ENCODE assay signal across 24 cellular contexts in the genomic region with DNA sequence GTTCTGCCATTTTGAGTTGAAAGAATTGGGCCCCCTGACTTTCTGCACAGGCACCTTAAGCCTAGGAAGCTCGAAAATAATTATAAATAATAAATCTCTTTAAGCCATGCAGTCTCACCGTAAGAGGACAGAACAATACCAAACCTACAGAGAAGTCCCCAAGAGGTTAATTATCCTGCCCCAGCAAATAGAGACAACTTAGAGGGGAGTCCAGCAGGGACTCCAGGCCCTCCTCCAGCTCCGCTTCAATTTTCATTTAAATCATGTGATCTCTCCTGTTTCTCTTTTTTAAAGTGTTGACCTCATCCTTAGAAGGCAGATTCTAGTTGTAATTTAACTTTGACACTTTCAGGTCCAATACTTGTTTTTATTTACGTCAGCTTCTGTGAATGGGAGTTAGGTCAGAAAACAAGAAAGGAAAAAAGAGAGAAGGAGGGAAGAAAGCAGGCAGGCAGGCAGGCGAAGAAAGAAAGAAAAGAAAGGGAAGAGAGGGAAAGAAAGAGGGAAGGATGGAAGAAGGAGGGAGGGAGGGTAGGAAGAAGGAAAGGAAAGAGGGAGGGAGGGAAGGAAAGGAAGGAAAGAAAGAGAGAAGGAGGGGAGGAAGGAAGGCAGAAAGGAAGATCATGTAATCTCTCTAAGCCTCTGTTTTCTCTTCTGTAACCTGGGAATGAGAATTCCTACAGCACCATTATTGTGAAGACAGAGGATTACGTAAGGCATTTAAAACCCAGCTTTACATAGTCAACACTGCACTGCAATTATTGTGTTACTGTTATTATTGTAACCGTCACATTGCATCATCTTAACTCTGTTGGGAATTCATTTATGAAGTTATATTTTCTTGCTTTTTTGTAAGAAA.
DNase-seq lines count a peak whose midpoint lies in the region; ATAC-seq, FAIRE-seq and TF ChIP-seq lines count a peak whose summit lies in the region.
"Had no signal": no experiment of that assay in that cellular context is flagged by ENCODE, and none has a peak within 500 bp of the region (broad histone marks: within the 10 kb centered on the region; RNA-seq: fewer than 3 reads in every experiment).

No MANE protein-coding gene starts in this region.

- H3K4me3 ChIP-seq in AG10803 (ENCODE audit: low read length) (no peak overlapping the region), K562 (no peak overlapping the region), suprapubic skin (no peak overlapping the region)
- H3K4me3 ChIP-seq: right atrium auricular region had no signal

- BruUV-seq in K562 (replicated peaks; lab: Mats Ljungman, UMichigan), result no TSS peak

- 20% methylated on average over 7 of the region's 7 CpGs for WGBS in K562 (ENCODE audit: insufficient coverage, low coverage, missing lambda C conversion rate)
- 80% methylated on average over 7 of the region's 7 CpGs for WGBS in suprapubic skin

- TF ChIP-seq EP300 in Ishikawa (IDR thresholded peaks at IDR 0.05; ENCODE audit: borderline replicate concordance) (no peak), K562 (IDR thresholded peaks at IDR 0.05; ENCODE audit: low read length) (no peak), suprapubic skin (IDR thresholded peaks at IDR 0.05) (no peak)

- no peaks in the 10 kb centered on the region for H3K9me3 Mint-ChIP-seq in CD4-positive, alpha-beta T cell
- H3K9me3 Mint-ChIP-seq: CD8-positive, alpha-beta T cell; effector memory CD8-positive, alpha-beta T cell; stimulated activated naive CD8-positive, alpha-beta T cell treated with anti-CD3 and anti-CD28 coated beads, Interleukin-15, amount 100 ng/mL, for 72 hours had no signal

- no peaks in the 10 kb centered on the region for H3K36me3 Mint-ChIP-seq in CD4-positive, alpha-beta T cell (ENCODE audit: low read depth)
- H3K36me3 Mint-ChIP-seq: CD8-positive, alpha-beta T cell had no signal

- peaks cover 20% of the 10 kb centered on the region for H3K27me3 Mint-ChIP-seq in CD4-positive, alpha-beta T cell

- H3K4me3 Mint-ChIP-seq in CD4-positive, alpha-beta T cell, result no peak overlapping the region
- H3K4me3 Mint-ChIP-seq: CD8-positive, alpha-beta T cell; effector memory CD8-positive, alpha-beta T cell; stimulated activated naive CD8-positive, alpha-beta T cell treated with anti-CD3 and anti-CD28 coated beads, Interleukin-15, amount 100 ng/mL, for 72 hours had no signal

- CTCF ChIA-PET in K562 (lab: Yijun Ruan, JAX; ENCODE audit: low intra/inter-chr PET ratio), result no interaction called here
- CTCF ChIA-PET in CD4-positive, alpha-beta T cell (lab: Charles Lee), result no interaction called here

- TF ChIP-seq CTCF in AG10803 (conservative IDR thresholded peaks at IDR 0.05; ENCODE audit: low read length), result no peak
- no peak for TF ChIP-seq CTCF in K562 (IDR thresholded peaks at IDR 0.05 in 2 of 3, conservative IDR thresholded peaks at IDR 0.05 in 1 of 3; ENCODE audit: insufficient read depth in 2 of 3, low read depth in 1 of 3, low read length in 3 of 3)
- no peak for TF ChIP-seq CTCF in CD4-positive, alpha-beta T cell (IDR thresholded peaks at IDR 0.05)
- TF ChIP-seq CTCF in suprapubic skin (IDR thresholded peaks at IDR 0.05), result no peak

- FAIRE-seq in K562 (lab: Jason Lieb, UNC), result no peak
- FAIRE-seq: GM18507, H54 had no signal

- H3K4me2 ChIP-seq in K562 (ENCODE audit: insufficient read depth, low read length), result no peak overlapping the region
- H3K4me2 ChIP-seq: KMS-11 had no signal

- H3K9me3 ChIP-seq in K562 (replicated peaks; ENCODE audit: control insufficient read depth, insufficient read depth, low read depth, low read length) (no peaks in the 10 kb centered on the region), suprapubic skin (no peaks in the 10 kb centered on the region)
- H3K9me3 ChIP-seq in CD4-positive, alpha-beta T cell (ENCODE audit: control insufficient read depth, low read length), result no peaks in the 10 kb centered on the region
- H3K9me3 ChIP-seq: right atrium auricular region had no signal

- H3K9me1 ChIP-seq in K562 (ENCODE audit: control insufficient read depth, insufficient read depth, low read length), result no peaks in the 10 kb centered on the region

- ATAC-seq in K562, result no peak
- ATAC-seq in CD4-positive, alpha-beta T cell (ENCODE audit: poor library complexity), result no peak
- no peak for ATAC-seq in HG02571 (IDR thresholded peaks at IDR 0.05; ENCODE audit: unreplicated experiment)
- ATAC-seq: CD8-positive, alpha-beta T cell; effector memory CD8-positive, alpha-beta T cell; left colon; stimulated activated naive CD8-positive, alpha-beta T cell treated with anti-CD3 and anti-CD28 coated beads, Interleukin-15, amount 100 ng/mL, for 72 hours had no signal

- H3K27ac ChIP-seq in K562 (ENCODE audit: extremely low read depth, low read depth, low read length) (no peak overlapping the region), suprapubic skin (no peak overlapping the region)
- no peak overlapping the region for H3K27ac ChIP-seq in CD4-positive, alpha-beta T cell (ENCODE audit: low read depth, low read length)
- H3K27ac ChIP-seq: HL-60, KMS-11, right atrium auricular region had no signal

- intact Hi-C loops in K562 (cut with micrococcal nuclease), result no loop called here
- intact Hi-C loops in CD4-positive, alpha-beta T cell (cut with DNase I, micrococcal nuclease), result no loop called here

- TF ChIP-seq RAD21 in Ishikawa (IDR thresholded peaks at IDR 0.05; ENCODE audit: low read depth), result no peak
- TF ChIP-seq RAD21 in K562 (CRISPR knock-in tag; conservative IDR thresholded peaks at IDR 0.05 in 1 of 2, IDR thresholded peaks at IDR 0.05 in 1 of 2), result no peak

- in situ Hi-C loops in K562 (cut with MboI), result no loop called here

- H3K36me3 ChIP-seq in K562 (ENCODE audit: control insufficient read depth, insufficient read depth, low read length), result no peaks in the 10 kb centered on the region
- H3K36me3 ChIP-seq in suprapubic skin, result no peaks in the 10 kb centered on the region
- H3K36me3 ChIP-seq: right atrium auricular region had no signal

- peak overlapping the region; percentile 40 for H2AFZ ChIP-seq in K562 (ENCODE audit: low read depth, low read length)

- H3K27ac Mint-ChIP-seq in CD4-positive, alpha-beta T cell, result no peak overlapping the region
- H3K27ac Mint-ChIP-seq: CD8-positive, alpha-beta T cell; effector memory CD8-positive, alpha-beta T cell had no signal

- POLR2A ChIA-PET in K562 (lab: Yijun Ruan, JAX), result interaction anchor here (0.6 to 0.8 kb wide), 4 partner anchors 8 to 228 kb away, joined by 3 read pairs; a partner anchor contains a TSS
- POLR2A ChIA-PET in CD4-positive, alpha-beta T cell (lab: Charles Lee), result no interaction called here

- no peaks in the 10 kb centered on the region for H3K79me2 ChIP-seq in K562 (ENCODE audit: control insufficient read depth, insufficient read depth, low read length)

- peaks cover 9% of the 10 kb centered on the region for H3K4me1 Mint-ChIP-seq in CD4-positive, alpha-beta T cell (ENCODE audit: low read depth)
- H3K4me1 Mint-ChIP-seq: stimulated activated naive CD8-positive, alpha-beta T cell treated with anti-CD3 and anti-CD28 coated beads, Interleukin-15, amount 100 ng/mL, for 72 hours had no signal

- DNase-seq in AG10803 (ENCODE audit: low read depth) (peak; percentile 29), K562 (ENCODE audit: extremely low read depth in 1 of 4, low spot score in 3 of 4) (no peak), kidney glomerular epithelial cell (lab: John Stamatoyannopoulos, UW) (peak; percentile 33), suprapubic skin (ENCODE audit: low spot score in 2 of 2) (no peak), iPS-NIHi11 (ENCODE audit: low spot score) (no peak)
- DNase-seq in CD4-positive, alpha-beta T cell, result no peak
- DNase-seq: activated naive CD4-positive, alpha-beta T cell; activated T-cell treated with anti-CD3 and anti-CD28 coated beads for 4 hours; anterior cingulate cortex; CD8-positive, alpha-beta T cell; cerebellar nuclear complex; DMS79; effector memory CD8-positive, alpha-beta T cell; hypothalamus; left colon; Right ventricle myocardium superior; stimulated activated naive CD8-positive, alpha-beta T cell treated with anti-CD3 and anti-CD28 coated beads, Interleukin-15, amount 100 ng/mL, for 72 hours had no signal

- peaks cover 4 to 20% of the 10 kb centered on the region in 2 experiments; a peak in 4 of 5 replicates for H3K27me3 ChIP-seq in K562 (ENCODE audit: control insufficient read depth in 2 of 2, insufficient read depth in 2 of 2, low read length in 2 of 2)
- peaks cover 6% of the 10 kb centered on the region for H3K27me3 ChIP-seq in CD4-positive, alpha-beta T cell (ENCODE audit: control insufficient read depth, insufficient read depth, low read length)
- H3K27me3 ChIP-seq in suprapubic skin, result no peaks in the 10 kb centered on the region
- H3K27me3 ChIP-seq: right atrium auricular region had no signal

- no peaks in the 10 kb centered on the region for H4K20me1 ChIP-seq in K562 (replicated peaks; ENCODE audit: control insufficient read depth, insufficient read depth, low read length)

- H3K9ac ChIP-seq in K562 (ENCODE audit: insufficient read depth in 1 of 2, low read depth in 2 of 2, low read length in 2 of 2), result no peak overlapping the region
- H3K9ac ChIP-seq: KMS-11 had no signal

- TF ChIP-seq POLR2A in K562 (conservative IDR thresholded peaks at IDR 0.05) (no peak), suprapubic skin (IDR thresholded peaks at IDR 0.05) (no peak)

- H3K4me1 ChIP-seq in K562 (replicated peaks in 1 of 2; ENCODE audit: control insufficient read depth in 2 of 2, insufficient read depth in 2 of 2, low read length in 2 of 2) (0 out of 5 replicates have a peak, but pooled peaks cover 0 to 4% of the 10 kb centered on the region in 2 experiments), suprapubic skin (peaks cover 13% of the 10 kb centered on the region)
- H3K4me1 ChIP-seq: right atrium auricular region had no signal

TF ChIP-seq in Ishikawa, 13 proteins besides CTCF, POLR2A, EP300 and RAD21:
- TF ChIP-seq NFIC (IDR thresholded peaks at IDR 0.05), result no peak
- TF ChIP-seq CEBPB (IDR thresholded peaks at IDR 0.05), result 0 out of 2 replicates have a peak, but pooled peaks have one; percentile 22
TF ChIP-seq in Ishikawa: peak in this region for 1.

TF ChIP-seq in K562, 482 proteins besides CTCF, POLR2A, EP300 and RAD21 (continues in another document):
- peak in 1 of 2 experiments; percentile 90; a peak in 1 of 4 replicates for TF ChIP-seq MCM7 (IDR thresholded peaks at IDR 0.05)
- TF ChIP-seq, protein P1, sequence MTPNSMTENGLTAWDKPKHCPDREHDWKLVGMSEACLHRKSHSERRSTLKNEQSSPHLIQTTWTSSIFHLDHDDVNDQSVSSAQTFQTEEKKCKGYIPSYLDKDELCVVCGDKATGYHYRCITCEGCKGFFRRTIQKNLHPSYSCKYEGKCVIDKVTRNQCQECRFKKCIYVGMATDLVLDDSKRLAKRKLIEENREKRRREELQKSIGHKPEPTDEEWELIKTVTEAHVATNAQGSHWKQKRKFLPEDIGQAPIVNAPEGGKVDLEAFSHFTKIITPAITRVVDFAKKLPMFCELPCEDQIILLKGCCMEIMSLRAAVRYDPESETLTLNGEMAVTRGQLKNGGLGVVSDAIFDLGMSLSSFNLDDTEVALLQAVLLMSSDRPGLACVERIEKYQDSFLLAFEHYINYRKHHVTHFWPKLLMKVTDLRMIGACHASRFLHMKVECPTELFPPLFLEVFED (CRISPR knock-in tag; conservative IDR thresholded peaks at IDR 0.05), result 0 out of 2 replicates have a peak, but pooled peaks have one; percentile 20
- peak; percentile 28; the same call in 1 of the 2 replicates for TF ChIP-seq TOE1 (IDR thresholded peaks at IDR 0.05; ENCODE audit: borderline replicate concordance)
- no peak for TF ChIP-seq TOE1 (CRISPR knock-in tag; IDR thresholded peaks at IDR 0.05; ENCODE audit: borderline replicate concordance, low read depth)
- peak; percentile 74 for TF ChIP-seq CEBPB (tag; IDR thresholded peaks at IDR 0.05)

Comparison
In these comparisons a context has a peak if more than half of its experiments do, and no peak if none do; other contexts are left out.
1. DNase-seq: peak in AG10803 (single experiment) and kidney glomerular epithelial cell (single experiment); none in K562 (0 of 4), CD4-positive, alpha-beta T cell (0 of 10), suprapubic skin (0 of 2) and iPS-NIHi11 (single experiment).